8 cellular contexts compared by ENCODE assay signal in genomic region chr1:40143891-40144575, GRCh38. TPM values are rescaled to one million over a fixed set of nuclear protein-coding genes. Genes with fewer than 3 reads are reported as not detected.
A peak's percentile ranks its signal among the peaks of the same experiment; 100 is the strongest.
DNase-seq lines count a peak whose midpoint lies in the region; FAIRE-seq and TF ChIP-seq lines count a peak whose summit lies in the region.

No MANE protein-coding gene starts in this region.

- peaks cover 3% of the 10 kb centered on the region for H3K4me1 Mint-ChIP-seq in neural crest cell

- peaks cover 82% of the 10 kb centered on the region for H3K27me3 Mint-ChIP-seq in neural crest cell (ENCODE audit: low read depth)

- H3K27ac Mint-ChIP-seq in neural crest cell (ENCODE audit: unreplicated experiment) = no peak overlapping the region

- H3K27me3 ChIP-seq in KMS-11 (ENCODE audit: insufficient read depth, low read depth) (no peaks in the 10 kb centered on the region), OCI-LY1 (ENCODE audit: insufficient read depth, low read length) (no peaks in the 10 kb centered on the region), transverse colon (peaks cover 41% of the 10 kb centered on the region)

- no peaks in the 10 kb centered on the region for H4K20me1 ChIP-seq in KMS-11 (ENCODE audit: insufficient read depth)
- H4K20me1 ChIP-seq in OCI-LY1 (ENCODE audit: insufficient read depth, low read length) = no peaks in the 10 kb centered on the region

- in situ Hi-C loops in transverse colon (cut with MboI; ENCODE audit: low pct_ligation_motif_present in 1 of 4, low pct_unique_long_range_greater_than_20kb in 1 of 4, low sequenced_read_pairs in 3 of 4) = loop anchor here (10.0 to 25.0 kb wide), 5 partner anchors 191 to 293 kb away; no protein-coding TSS in a partner anchor

- no peak overlapping the region for H3K4me3 Mint-ChIP-seq in neural crest cell

- H2AFZ ChIP-seq in KMS-11 (ENCODE audit: low read depth) (peak overlapping the region; percentile 23; the same call in 1 of the 2 replicates), OCI-LY1 (ENCODE audit: low read length) (no peak overlapping the region)

- H3K79me2 ChIP-seq in KMS-11 (ENCODE audit: insufficient read depth, low read depth) = no peaks in the 10 kb centered on the region
- no peaks in the 10 kb centered on the region for H3K79me2 ChIP-seq in OCI-LY1 (ENCODE audit: insufficient read depth, low read length)

- H3K4me3 ChIP-seq in KMS-11 (IDR thresholded peaks at IDR 0.05; ENCODE audit: insufficient read depth, low read depth, low read length) (no peak overlapping the region), OCI-LY1 (ENCODE audit: low read depth, low read length, poor library complexity, severe bottlenecking) (no peak overlapping the region), fibroblast of mammary gland (ENCODE audit: control insufficient read depth, low read depth, low read length) (no peak overlapping the region), transverse colon (no peak overlapping the region)

- H3K4me2 ChIP-seq in KMS-11 (no peak overlapping the region), OCI-LY1 (ENCODE audit: low read length) (no peak overlapping the region)

- H3K4me1 ChIP-seq in KMS-11 (ENCODE audit: low read depth, poor library complexity, severe bottlenecking) (no peaks in the 10 kb centered on the region), OCI-LY1 (ENCODE audit: insufficient read depth, low read length, severe bottlenecking) (no peaks in the 10 kb centered on the region), transverse colon (no peaks in the 10 kb centered on the region)

- TF ChIP-seq CTCF in D721Med (IDR thresholded peaks at IDR 0.05; ENCODE audit: insufficient read depth, missing control alignments) = peak; percentile 84
- peak; percentile 91 for TF ChIP-seq CTCF in KMS-11 (conservative IDR thresholded peaks at IDR 0.05; ENCODE audit: low read depth, low read length)
- peak; percentile 91 for TF ChIP-seq CTCF in OCI-LY1 (IDR thresholded peaks at IDR 0.05; ENCODE audit: low read length)
- peak; percentile 83 for TF ChIP-seq CTCF in fibroblast of mammary gland (conservative IDR thresholded peaks at IDR 0.05; ENCODE audit: control insufficient read depth, insufficient read depth, low read depth, low read length)
- TF ChIP-seq CTCF in neural crest cell (conservative IDR thresholded peaks at IDR 0.05) = peak; percentile 83
- TF ChIP-seq CTCF in transverse colon (IDR thresholded peaks at IDR 0.05) = peak; percentile 61 to 77 (median 72)

- H3K9me3 Mint-ChIP-seq in neural crest cell = no peaks in the 10 kb centered on the region

- H3K9ac ChIP-seq in KMS-11 (no peak overlapping the region), OCI-LY1 (ENCODE audit: low read length) (no peak overlapping the region)

- intact Hi-C loops in transverse colon (cut with DNase I; ENCODE audit: low total_unique reads) = loop anchor here (2.0 kb wide), 1 partner anchor 263 kb away; no protein-coding TSS in a partner anchor

- FAIRE-seq in D721Med (lab: Jason Lieb, UNC) = no peak

- no peaks in the 10 kb centered on the region for H3K9me2 ChIP-seq in OCI-LY1 (ENCODE audit: low read depth, low read length)

- 15 to 20% methylated on average over 4 to 7 of the region's 7 CpGs for WGBS in transverse colon (ENCODE audit: low coverage in 1 of 2), 2 donors

- no peak for TF ChIP-seq EP300 in transverse colon (IDR thresholded peaks at IDR 0.05; ENCODE audit: low read depth)

- H3F3A ChIP-seq in OCI-LY1 (ENCODE audit: insufficient read depth, low read length) = no peaks in the 10 kb centered on the region

- H3K9me3 ChIP-seq in OCI-LY1 (ENCODE audit: low read length) (no peaks in the 10 kb centered on the region), transverse colon (no peaks in the 10 kb centered on the region)

- no peak overlapping the region for H3K27ac ChIP-seq in KMS-11
- no peak overlapping the region for H3K27ac ChIP-seq in OCI-LY1 (ENCODE audit: low read depth, low read length, poor library complexity, severe bottlenecking)
- H3K27ac ChIP-seq in transverse colon = no peak overlapping the region

- no peak for TF ChIP-seq POLR2A in transverse colon (IDR thresholded peaks at IDR 0.05)

- no peaks in the 10 kb centered on the region for H3K36me3 ChIP-seq in KMS-11 (ENCODE audit: insufficient read depth)
- no peaks in the 10 kb centered on the region for H3K36me3 ChIP-seq in OCI-LY1 (ENCODE audit: insufficient read depth, low read length)
- no peaks in the 10 kb centered on the region for H3K36me3 ChIP-seq in transverse colon

- DNase-seq in D721Med (ENCODE audit: insufficient read length, low spot score) (no peak), activated T-cell treated with anti-CD3 and anti-CD28 coated beads for 24 hours (ENCODE audit: low read depth) (peak; percentile 46), fibroblast of mammary gland (ENCODE audit: low read depth) (peak; percentile 73), neural crest cell (ENCODE audit: low read depth, low spot score) (peak; percentile 60), transverse colon (peak; percentile 53), cortex of kidney (lab: John Stamatoyannopoulos, UW) (no peak)

- no peaks in the 10 kb centered on the region for H3K36me3 Mint-ChIP-seq in neural crest cell (ENCODE audit: low read depth)

RNA-seq across cellular contexts. Expression of gene RLF, which starts 17.2 kb away (rescaled TPM):
- total RNA-seq in neural crest cell (24.0 and 26.5 TPM in 2 replicates), transverse colon (10 to 100 TPM; 11.2 to 18.3 (median 13.9) TPM)

RNA-seq across cellular contexts. Expression of gene PPT1, which starts 47.0 kb away (rescaled TPM):
- total RNA-seq in neural crest cell (91.2 and 95.4 TPM in 2 replicates), transverse colon (10 to 100 TPM in 3 of 4 donors, 1 to 10 TPM in 1; 6.4 to 28.9 (median 18.0) TPM)

Comparison
In these comparisons a context has a peak if more than half of its experiments do, and no peak if none do; other contexts are left out.
1. DNase-seq: peak in activated T-cell treated with anti-CD3 and anti-CD28 coated beads for 24 hours (single experiment), fibroblast of mammary gland (single experiment), neural crest cell (single experiment) and transverse colon (single experiment); none in D721Med (single experiment) and cortex of kidney (single experiment).
2. Peak in every context shown above with its lines, with median percentiles within 50 percentile points of each other: CTCF ChIP-seq.